17 cellular contexts compared by ENCODE assay signal in genomic region chr21:32915099-32915498, GRCh38.
"Had no signal": no experiment of that assay in that cellular context is flagged by ENCODE, and none has a peak within 500 bp of the region (broad histone marks: within the 10 kb centered on the region; RNA-seq: fewer than 3 reads in every experiment).

No MANE protein-coding gene starts in this region.

- H3K4me3 ChIP-seq: left lung, lung, ovary, prostate gland, spleen, testis, uterus had no signal

- H3K4me1 ChIP-seq: left lung, prostate gland, uterus had no signal

- H3K27ac ChIP-seq: epithelial cell of prostate, left lung, ovary, prostate gland, testis, uterus had no signal

- H3K9me3 ChIP-seq: left lung, ovary, prostate gland, testis, uterus had no signal

- ATAC-seq: left lung had no signal

- H3K36me3 ChIP-seq: left lung, ovary, prostate gland, spleen, uterus had no signal

- H3K4me1 Mint-ChIP-seq: naive B cell had no signal

- DNase-seq: activated CD4-positive, alpha-beta T cell treated with anti-CD3 and anti-CD28 coated beads for 1 hour; activated CD4-positive, alpha-beta T cell treated with anti-CD3 and anti-CD28 coated beads, Interleukin-2, amount 50 U/mL, for 1 hour; activated effector memory CD4-positive, alpha-beta T cell treated with anti-CD3 and anti-CD28 coated beads, Interleukin-2, amount 50 U/mL, for 16 hours; activated T-cell treated with anti-CD3 and anti-CD28 coated beads, Interleukin-2, amount 50 U/mL, for 48 hours; cortex of kidney; kidney glomerular epithelial cell; left lung; naive B cell; ovary; spleen; stimulated activated CD4-positive, alpha-beta T cell treated with anti-CD3 and anti-CD28 coated beads, Interleukin-4, amount 100 ng/mL, for 1 hour; testis; trophoblast cell; uterus had no signal

- H3K4me3 Mint-ChIP-seq: naive B cell had no signal

- H3K27me3 ChIP-seq: left lung, ovary, testis, uterus had no signal

- H3K27ac Mint-ChIP-seq: naive B cell had no signal

- H3K36me3 Mint-ChIP-seq: naive B cell had no signal
